In the genomic region with DNA sequence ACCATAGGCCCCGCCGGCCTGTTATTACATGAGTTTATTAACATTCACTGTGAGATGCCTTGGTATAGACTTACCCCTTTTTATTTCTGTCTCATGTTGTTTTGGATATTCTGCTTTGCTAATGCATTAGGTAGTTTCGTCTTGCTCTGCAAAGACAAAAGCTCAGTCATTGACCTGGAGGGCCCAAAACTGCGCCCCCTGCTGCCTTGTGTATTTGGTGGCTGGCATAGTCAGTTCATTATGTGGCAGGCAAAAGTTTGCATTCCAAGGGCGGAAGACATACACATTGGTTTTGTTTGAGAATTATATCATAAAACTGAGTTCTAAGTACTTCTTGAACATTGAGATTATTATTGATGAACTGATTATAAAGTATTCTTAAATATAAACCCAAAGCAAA, we compare ENCODE assay signal across 8 cellular contexts.
DNase-seq lines count a peak whose midpoint lies in the region; ATAC-seq and TF ChIP-seq lines count a peak whose summit lies in the region.

No MANE protein-coding gene starts in this region.

- H3K4me3 ChIP-seq in CD8-positive, alpha-beta memory T cell (ENCODE audit: low read length): no peak overlapping the region

- no peaks in the 10 kb centered on the region for H3K4me1 Mint-ChIP-seq in CD8-positive, alpha-beta memory T cell
- H3K4me1 Mint-ChIP-seq in activated T-cell treated with anti-CD3 and anti-CD28 coated beads, Interleukin-2, amount 50 U/mL, for 72 hours (ENCODE audit: low read depth): no peaks in the 10 kb centered on the region

- H3K27me3 Mint-ChIP-seq in CD8-positive, alpha-beta memory T cell: peaks cover 4 to 16% of the 10 kb centered on the region in 2 donors
- no peaks in the 10 kb centered on the region for H3K27me3 Mint-ChIP-seq in activated T-cell treated with anti-CD3 and anti-CD28 coated beads, Interleukin-2, amount 50 U/mL, for 72 hours (ENCODE audit: low read depth)

- POLR2A ChIA-PET in CD8-positive, alpha-beta memory T cell (lab: Charles Lee): no interaction called here

- H3K27ac Mint-ChIP-seq in CD8-positive, alpha-beta memory T cell: no peak overlapping the region
- H3K27ac Mint-ChIP-seq in activated T-cell treated with anti-CD3 and anti-CD28 coated beads, Interleukin-2, amount 50 U/mL, for 72 hours: no peak overlapping the region

- no peaks in the 10 kb centered on the region for H3K9me3 ChIP-seq in CD8-positive, alpha-beta memory T cell (ENCODE audit: low read length)

- peak; percentile 5 to 51 (median 28) for DNase-seq in CD8-positive, alpha-beta memory T cell
- DNase-seq in NCI-H1694 treated with DMSO at 0.1 percent for 48 hours (lab: John Stamatoyannopoulos, UW) (peak; percentile 6), iPS DF 4.7 (ENCODE audit: extremely low read depth, low spot score) (peak; percentile 25), omental fat pad (ENCODE audit: low spot score) (no peak), NCI-H2171 (lab: John Stamatoyannopoulos, UW) (no peak)
- peak; percentile 46 to 54 for DNase-seq in activated T-cell treated with anti-CD3 and anti-CD28 coated beads, Interleukin-2, amount 50 U/mL, for 72 hours
- peak; percentile 34 for DNase-seq in stimulated activated CD8-positive, alpha-beta memory T cell treated with anti-CD3 and anti-CD28 coated beads, Interleukin-4, amount 100 ng/mL, for 24 hours (ENCODE audit: low read depth)

- CTCF ChIA-PET in CD8-positive, alpha-beta memory T cell (lab: Charles Lee): interaction anchor here (1.8 to 3.1 kb wide), 4 partner anchors 14 to 809 kb away, joined by 5 to 14 read pairs (median 7); a partner anchor contains a TSS

- no peaks in the 10 kb centered on the region for H3K9me3 Mint-ChIP-seq in CD8-positive, alpha-beta memory T cell
- H3K9me3 Mint-ChIP-seq in activated T-cell treated with anti-CD3 and anti-CD28 coated beads, Interleukin-2, amount 50 U/mL, for 72 hours: no peaks in the 10 kb centered on the region

- peaks cover 13% of the 10 kb centered on the region for H3K4me1 ChIP-seq in CD8-positive, alpha-beta memory T cell (ENCODE audit: insufficient read depth, low read length)

- H3K36me3 Mint-ChIP-seq in CD8-positive, alpha-beta memory T cell: no peaks in the 10 kb centered on the region
- no peaks in the 10 kb centered on the region for H3K36me3 Mint-ChIP-seq in activated T-cell treated with anti-CD3 and anti-CD28 coated beads, Interleukin-2, amount 50 U/mL, for 72 hours (ENCODE audit: insufficient read depth in 2 of 2)

- H3K36me3 ChIP-seq in CD8-positive, alpha-beta memory T cell (ENCODE audit: insufficient read depth, low read length): no peaks in the 10 kb centered on the region

- H3K4me3 Mint-ChIP-seq in CD8-positive, alpha-beta memory T cell: no peak overlapping the region
- H3K4me3 Mint-ChIP-seq in activated T-cell treated with anti-CD3 and anti-CD28 coated beads, Interleukin-2, amount 50 U/mL, for 72 hours: no peak overlapping the region

- H3K27ac ChIP-seq in CD8-positive, alpha-beta memory T cell (ENCODE audit: low read depth, low read length): no peak overlapping the region

- TF ChIP-seq CTCF in omental fat pad (IDR thresholded peaks at IDR 0.05): no peak

- no peaks in the 10 kb centered on the region for H3K27me3 ChIP-seq in CD8-positive, alpha-beta memory T cell (ENCODE audit: insufficient read depth, low read length, poor library complexity, severe bottlenecking)

- ATAC-seq in activated T-cell treated with anti-CD3 and anti-CD28 coated beads, Interleukin-2, amount 50 U/mL, for 72 hours (replicated peaks in 1 of 2): peak in 1 of 2 donors; percentile 32
- ATAC-seq in GM19395 (IDR thresholded peaks at IDR 0.05; ENCODE audit: unreplicated experiment): no peak
- no peak for ATAC-seq in omental fat pad (ENCODE audit: low FRiP score)

Comparison
In these comparisons a context has a peak if more than half of its experiments do, and no peak if none do; other contexts are left out.
1. DNase-seq: peak in CD8-positive, alpha-beta memory T cell (5 of 5), NCI-H1694 treated with DMSO at 0.1 percent for 48 hours (single experiment), activated T-cell treated with anti-CD3 and anti-CD28 coated beads, Interleukin-2, amount 50 U/mL, for 72 hours (2 of 2), iPS DF 4.7 (single experiment) and stimulated activated CD8-positive, alpha-beta memory T cell treated with anti-CD3 and anti-CD28 coated beads, Interleukin-4, amount 100 ng/mL, for 24 hours (single experiment); none in omental fat pad (single experiment) and NCI-H2171 (single experiment).